34 cellular contexts compared by ENCODE assay signal in genomic region chr19:13110099-13110610, GRCh38.
"Had no signal": no experiment of that assay in that cellular context is flagged by ENCODE, and none has a peak within 500 bp of the region (broad histone marks: within the 10 kb centered on the region; RNA-seq: fewer than 3 reads in every experiment).

No MANE protein-coding gene starts in this region.

- H3K9me3 Mint-ChIP-seq: activated B cell treated with CpG ODN at 0.5 μM for 24 hours; activated CD8-positive, alpha-beta T cell treated with anti-CD3 and anti-CD28 coated beads for 36 hours; activated naive CD4-positive, alpha-beta T cell treated with anti-CD3 and anti-CD28 coated beads for 36 hours; activated naive CD4-positive, alpha-beta T cell treated with anti-CD3 and anti-CD28 coated beads, Interleukin-2, amount 50 U/mL, for 72 hours; activated naive CD8-positive, alpha-beta T cell treated with anti-CD3 and anti-CD28 coated beads, Interleukin-2, amount 10 ng/mL, durations not matched to agents 7 days and 5 days; activated T-cell treated with anti-CD3 and anti-CD28 coated beads, Interleukin-2, amount 50 U/mL, for 4 hours; activated T-helper 17 cell treated with anti-CD3 and anti-CD28 coated beads, Interleukin-2, amount 50 U/mL, for 72 hours; brain; dendritic cell treated with granulocyte-macrophage colony-stimulating factor and Interleukin-4, amounts not matched to agents 40 ng/mL and 50 ng/mL, for 4 days; endodermal cell; T-helper 2 cell treated with Interferon-gamma antibody and Interleukin-4, amounts not matched to agents 5 μg/mL and 100 μg/mL, for 36 hours had no signal

- ATAC-seq: activated CD4-positive, CD25-positive, alpha-beta regulatory T cell treated with anti-CD3 and anti-CD28 coated beads, Interleukin-2, amount 50 U/mL, for 24 hours; activated CD8-positive, alpha-beta T cell treated with anti-CD3 and anti-CD28 coated beads for 36 hours; activated naive CD4-positive, alpha-beta T cell treated with anti-CD3 and anti-CD28 coated beads, Interleukin-2, amount 50 U/mL, for 72 hours; activated T-cell treated with anti-CD3 and anti-CD28 coated beads, Interleukin-2, amount 50 U/mL, for 4 hours; activated T-helper 17 cell treated with anti-CD3 and anti-CD28 coated beads, Interleukin-2, amount 50 U/mL, for 72 hours; esophagus mucosa; gastrocnemius medialis; T-helper 17 cell had no signal

- H3K27me3 Mint-ChIP-seq: activated B cell treated with CpG ODN at 0.5 μM for 24 hours; activated CD8-positive, alpha-beta T cell treated with anti-CD3 and anti-CD28 coated beads for 36 hours; activated naive CD8-positive, alpha-beta T cell treated with anti-CD3 and anti-CD28 coated beads, Interleukin-2, amount 10 ng/mL, durations not matched to agents 7 days and 5 days; activated T-helper 17 cell treated with anti-CD3 and anti-CD28 coated beads, Interleukin-2, amount 50 U/mL, for 72 hours; brain; dendritic cell treated with granulocyte-macrophage colony-stimulating factor and Interleukin-4, amounts not matched to agents 40 ng/mL and 50 ng/mL, for 4 days; T-helper 17 cell had no signal

- H3K27me3 ChIP-seq: ascending aorta, breast epithelium, cardiac muscle cell, colonic mucosa, dorsolateral prefrontal cortex, gastrocnemius medialis had no signal

- DNase-seq: activated B cell treated with CpG ODN at 0.5 μM for 24 hours; activated CD4-positive, alpha-beta T cell treated with anti-CD3 and anti-CD28 coated beads for 48 hours; activated CD4-positive, alpha-beta T cell treated with anti-CD3 and anti-CD28 coated beads, Interleukin-2, amount 50 U/mL, for 1 hour; activated CD4-positive, alpha-beta T cell treated with anti-CD3 and anti-CD28 coated beads, Interleukin-2, amount 50 U/mL, for 48 hours; activated CD8-positive, alpha-beta memory T cell treated with anti-CD3 and anti-CD28 coated beads for 24 hours; activated CD8-positive, alpha-beta T cell treated with anti-CD3 and anti-CD28 coated beads for 36 hours; activated effector memory CD4-positive, alpha-beta T cell treated with Interleukin-2 at 50 U/mL for 16 hours; activated gamma-delta T cell treated with Interleukin-2 at 50 U/mL for 16 hours; activated naive CD4-positive, alpha-beta T cell treated with anti-CD3 and anti-CD28 coated beads for 36 hours; activated naive CD8-positive, alpha-beta T cell treated with anti-CD3 and anti-CD28 coated beads, Interleukin-2, amount 10 ng/mL, durations not matched to agents 7 days and 5 days; activated T-cell treated with anti-CD3 and anti-CD28 coated beads, Interleukin-2, amount 50 U/mL, for 4 hours; central memory CD4-positive, alpha-beta T cell; cerebellar nuclear complex; colonic mucosa; dorsolateral prefrontal cortex; effector memory CD4-positive, alpha-beta T cell; endodermal cell; foreskin fibroblast; gastrocnemius medialis; glutamatergic neuron; T-helper 1 cell; T-helper 17 cell; T1000; WERI-Rb-1 had no signal

- H3K27ac Mint-ChIP-seq: activated B cell treated with CpG ODN at 0.5 μM for 24 hours; activated CD8-positive, alpha-beta T cell treated with anti-CD3 and anti-CD28 coated beads for 36 hours; activated naive CD4-positive, alpha-beta T cell treated with anti-CD3 and anti-CD28 coated beads for 36 hours; activated naive CD8-positive, alpha-beta T cell treated with anti-CD3 and anti-CD28 coated beads, Interleukin-2, amount 10 ng/mL, durations not matched to agents 7 days and 5 days; activated T-helper 17 cell treated with anti-CD3 and anti-CD28 coated beads, Interleukin-2, amount 50 U/mL, for 72 hours; brain; dendritic cell treated with granulocyte-macrophage colony-stimulating factor and Interleukin-4, amounts not matched to agents 40 ng/mL and 50 ng/mL, for 4 days; endodermal cell; T-helper 17 cell; T-helper 2 cell treated with Interferon-gamma antibody and Interleukin-4, amounts not matched to agents 5 μg/mL and 100 μg/mL, for 36 hours had no signal

- H3K4me1 Mint-ChIP-seq: activated T-helper 17 cell treated with anti-CD3 and anti-CD28 coated beads, Interleukin-2, amount 50 U/mL, for 72 hours; endodermal cell; T-helper 17 cell had no signal

- H3K27ac ChIP-seq: ascending aorta, breast epithelium, cardiac muscle cell, colonic mucosa, dorsolateral prefrontal cortex, gastrocnemius medialis, WERI-Rb-1 had no signal

- H3K9me3 ChIP-seq: ascending aorta, breast epithelium, colonic mucosa, gastrocnemius medialis had no signal

- H3K4me1 ChIP-seq: ascending aorta, breast epithelium, colonic mucosa had no signal

- H3K4me3 Mint-ChIP-seq: activated B cell treated with CpG ODN at 0.5 μM for 24 hours; activated CD8-positive, alpha-beta T cell treated with anti-CD3 and anti-CD28 coated beads for 36 hours; activated naive CD4-positive, alpha-beta T cell treated with anti-CD3 and anti-CD28 coated beads for 36 hours; activated naive CD8-positive, alpha-beta T cell treated with anti-CD3 and anti-CD28 coated beads, Interleukin-2, amount 10 ng/mL, durations not matched to agents 7 days and 5 days; activated T-cell treated with anti-CD3 and anti-CD28 coated beads, Interleukin-2, amount 50 U/mL, for 4 hours; activated T-helper 17 cell treated with anti-CD3 and anti-CD28 coated beads, Interleukin-2, amount 50 U/mL, for 72 hours; brain; dendritic cell treated with granulocyte-macrophage colony-stimulating factor and Interleukin-4, amounts not matched to agents 40 ng/mL and 50 ng/mL, for 4 days; endodermal cell; T-helper 17 cell; T-helper 2 cell treated with Interferon-gamma antibody and Interleukin-4, amounts not matched to agents 5 μg/mL and 100 μg/mL, for 36 hours had no signal

- H3K4me3 ChIP-seq: ascending aorta, breast epithelium, cardiac muscle cell, colonic mucosa, dorsolateral prefrontal cortex, gastrocnemius medialis had no signal

- H3K36me3 ChIP-seq: breast epithelium, colonic mucosa had no signal
